Comparison of ENCODE assay signal across 15 cellular contexts in the genomic region with DNA sequence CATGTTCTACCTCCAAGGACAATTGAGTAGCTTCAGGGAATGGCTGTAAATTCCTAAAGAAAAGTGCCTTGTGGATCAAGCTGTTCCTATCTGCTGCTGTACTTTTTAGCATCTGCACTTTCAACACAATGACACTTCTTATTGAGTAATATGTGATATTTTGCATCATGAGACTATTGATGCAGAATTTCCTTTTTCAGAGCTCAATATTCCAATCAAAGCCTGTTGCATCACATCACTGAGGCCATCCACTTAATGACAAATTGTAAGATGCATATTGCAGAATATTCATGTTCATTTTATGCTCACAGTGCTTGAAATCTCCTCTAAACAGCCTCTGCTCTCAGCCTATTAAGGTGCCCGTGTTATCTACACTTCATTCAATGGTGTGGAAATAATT. TPM values are rescaled to one million over a fixed set of nuclear protein-coding genes. Genes with fewer than 3 reads are reported as not detected.
DNase-seq lines count a peak whose midpoint lies in the region; ATAC-seq and TF ChIP-seq lines count a peak whose summit lies in the region.
"Had no signal": no experiment of that assay in that cellular context is flagged by ENCODE, and none has a peak within 500 bp of the region (broad histone marks: within the 10 kb centered on the region; RNA-seq: fewer than 3 reads in every experiment).

No MANE protein-coding gene starts in this region.

- H3K4me3 Mint-ChIP-seq in activated CD4-positive, alpha-beta T cell treated with anti-CD3 and anti-CD28 coated beads for 36 hours = no peak overlapping the region
- no peak overlapping the region for H3K4me3 Mint-ChIP-seq in activated CD8-positive, alpha-beta T cell treated with anti-CD3 and anti-CD28 coated beads, Interleukin-2, amount 10 ng/mL, durations not matched to agents 7 days and 5 days
- peak overlapping the region; percentile 86 for H3K4me3 Mint-ChIP-seq in natural killer cell

- peak overlapping the region; percentile 91 for H3K27ac Mint-ChIP-seq in activated CD4-positive, alpha-beta T cell treated with anti-CD3 and anti-CD28 coated beads for 36 hours
- peak overlapping the region; percentile 93 for H3K27ac Mint-ChIP-seq in activated CD8-positive, alpha-beta T cell treated with anti-CD3 and anti-CD28 coated beads, Interleukin-2, amount 10 ng/mL, durations not matched to agents 7 days and 5 days
- H3K27ac Mint-ChIP-seq in natural killer cell = peak overlapping the region; percentile 96 to 98

- H3K9me3 Mint-ChIP-seq in activated CD4-positive, alpha-beta T cell treated with anti-CD3 and anti-CD28 coated beads for 36 hours (ENCODE audit: low read depth) = peaks cover 6% of the 10 kb centered on the region
- no peaks in the 10 kb centered on the region for H3K9me3 Mint-ChIP-seq in activated CD8-positive, alpha-beta T cell treated with anti-CD3 and anti-CD28 coated beads, Interleukin-2, amount 10 ng/mL, durations not matched to agents 7 days and 5 days (ENCODE audit: insufficient read depth)
- peaks cover 8 to 14% of the 10 kb centered on the region in 2 donors for H3K9me3 Mint-ChIP-seq in natural killer cell

- H3K27me3 Mint-ChIP-seq in activated CD4-positive, alpha-beta T cell treated with anti-CD3 and anti-CD28 coated beads for 36 hours = no peaks in the 10 kb centered on the region
- no peaks in the 10 kb centered on the region for H3K27me3 Mint-ChIP-seq in activated CD8-positive, alpha-beta T cell treated with anti-CD3 and anti-CD28 coated beads, Interleukin-2, amount 10 ng/mL, durations not matched to agents 7 days and 5 days (ENCODE audit: low read depth)
- no peaks in the 10 kb centered on the region for H3K27me3 Mint-ChIP-seq in natural killer cell (ENCODE audit: low read depth in 2 of 2)

- intact Hi-C loops in activated CD4-positive, alpha-beta T cell treated with anti-CD3 and anti-CD28 coated beads for 36 hours (cut with DNase I, micrococcal nuclease) = loop anchor here in 1 of 2 experiments (1.0 kb wide), 1 partner anchor 10 kb away; no protein-coding TSS in a partner anchor
- intact Hi-C loops in natural killer cell (cut with micrococcal nuclease) = no loop called here

- H3K36me3 Mint-ChIP-seq in activated CD4-positive, alpha-beta T cell treated with anti-CD3 and anti-CD28 coated beads for 36 hours (ENCODE audit: low read depth) = peaks cover 3% of the 10 kb centered on the region
- peaks cover 31% of the 10 kb centered on the region for H3K36me3 Mint-ChIP-seq in activated CD8-positive, alpha-beta T cell treated with anti-CD3 and anti-CD28 coated beads, Interleukin-2, amount 10 ng/mL, durations not matched to agents 7 days and 5 days (ENCODE audit: low read depth)
- no peaks in the 10 kb centered on the region for H3K36me3 Mint-ChIP-seq in natural killer cell

- ATAC-seq in activated CD4-positive, alpha-beta T cell treated with anti-CD3 and anti-CD28 coated beads for 36 hours = no peak
- no peak for ATAC-seq in activated CD8-positive, alpha-beta T cell treated with anti-CD3 and anti-CD28 coated beads, Interleukin-2, amount 10 ng/mL, durations not matched to agents 7 days and 5 days
- ATAC-seq in natural killer cell = no peak
- ATAC-seq: Panc1 had no signal

- TF ChIP-seq CTCF in natural killer cell (IDR thresholded peaks at IDR 0.05) = no peak

- no peak for DNase-seq in activated CD4-positive, alpha-beta T cell treated with anti-CD3 and anti-CD28 coated beads for 36 hours
- DNase-seq in activated CD4-positive, alpha-beta T cell treated with anti-CD3 and anti-CD28 coated beads, Interleukin-2, amount 50 U/mL, for 48 hours = no peak
- DNase-seq in DMS79 treated with DMSO at 0.1 percent for 48 hours (lab: John Stamatoyannopoulos, UW) (peak; percentile 58), natural killer cell (no peak), DMS53 (lab: John Stamatoyannopoulos, UW) (no peak), RPMI8226 (no peak)
- no peak for DNase-seq in activated CD8-positive, alpha-beta T cell treated with anti-CD3 and anti-CD28 coated beads, Interleukin-2, amount 10 ng/mL, durations not matched to agents 7 days and 5 days
- DNase-seq in stimulated activated CD4-positive, alpha-beta T cell treated with anti-CD3 and anti-CD28 coated beads, Interleukin-2, amount 100 ng/mL, for 24 hours = no peak
- DNase-seq: C1 segment of cervical spinal cord, cortex of kidney, DMS153, NCI-H1417 treated with DMSO at 0.1 percent for 48 hours, NCI-H748 treated with DMSO at 0.1 percent for 48 hours, posterior cingulate gyrus had no signal

- POLR2A ChIA-PET in activated CD4-positive, alpha-beta T cell treated with anti-CD3 and anti-CD28 coated beads for 36 hours (lab: Charles Lee) = interaction anchor here (1.1 kb wide), 1 partner anchor 15 kb away, joined by 4 read pairs; no protein-coding TSS in a partner anchor
- POLR2A ChIA-PET in activated CD8-positive, alpha-beta T cell treated with anti-CD3 and anti-CD28 coated beads, Interleukin-2, amount 10 ng/mL, durations not matched to agents 7 days and 5 days (lab: Charles Lee) = interaction anchor here (0.5 to 4.5 kb wide), 4 partner anchors 7 to 543 kb away, joined by 3 to 63 read pairs (median 24); a partner anchor contains a TSS

- CTCF ChIA-PET in activated CD4-positive, alpha-beta T cell treated with anti-CD3 and anti-CD28 coated beads for 36 hours (lab: Charles Lee) = interaction anchor here (0.7 to 3.9 kb wide), 7 partner anchors 8 to 463 kb away, joined by 3 to 27 read pairs (median 5); no protein-coding TSS in a partner anchor
- CTCF ChIA-PET in activated CD8-positive, alpha-beta T cell treated with anti-CD3 and anti-CD28 coated beads, Interleukin-2, amount 10 ng/mL, durations not matched to agents 7 days and 5 days (lab: Charles Lee) = interaction anchor here (1.0 to 11.8 kb wide), 9 partner anchors 11 to 87 kb away, joined by 3 to 159 read pairs (median 4); no protein-coding TSS in a partner anchor

- H3K4me1 Mint-ChIP-seq in activated CD4-positive, alpha-beta T cell treated with anti-CD3 and anti-CD28 coated beads for 36 hours = peaks cover 83% of the 10 kb centered on the region
- peaks cover 91% of the 10 kb centered on the region for H3K4me1 Mint-ChIP-seq in activated CD8-positive, alpha-beta T cell treated with anti-CD3 and anti-CD28 coated beads, Interleukin-2, amount 10 ng/mL, durations not matched to agents 7 days and 5 days (ENCODE audit: low read depth)
- H3K4me1 Mint-ChIP-seq in natural killer cell = peaks cover 73 to 82% of the 10 kb centered on the region in 2 donors

RNA-seq across cellular contexts. Expression of a gene that starts 9.1 kb away (rescaled TPM):
- total RNA-seq in activated CD4-positive, alpha-beta T cell treated with anti-CD3 and anti-CD28 coated beads for 36 hours = 100 to 1,000 TPM in 1 of 2 experiments, 10 to 100 TPM in 1; 76.1 to 109 TPM
- 10 to 100 TPM; 93.8 to 94.1 TPM for total RNA-seq in activated CD8-positive, alpha-beta T cell treated with anti-CD3 and anti-CD28 coated beads, Interleukin-2, amount 10 ng/mL, durations not matched to agents 7 days and 5 days
- 100 to 1,000 TPM; 168 to 227 (median 190) TPM for total RNA-seq in natural killer cell
